ENCODE assay signal across 8 cellular contexts in the genomic region with DNA sequence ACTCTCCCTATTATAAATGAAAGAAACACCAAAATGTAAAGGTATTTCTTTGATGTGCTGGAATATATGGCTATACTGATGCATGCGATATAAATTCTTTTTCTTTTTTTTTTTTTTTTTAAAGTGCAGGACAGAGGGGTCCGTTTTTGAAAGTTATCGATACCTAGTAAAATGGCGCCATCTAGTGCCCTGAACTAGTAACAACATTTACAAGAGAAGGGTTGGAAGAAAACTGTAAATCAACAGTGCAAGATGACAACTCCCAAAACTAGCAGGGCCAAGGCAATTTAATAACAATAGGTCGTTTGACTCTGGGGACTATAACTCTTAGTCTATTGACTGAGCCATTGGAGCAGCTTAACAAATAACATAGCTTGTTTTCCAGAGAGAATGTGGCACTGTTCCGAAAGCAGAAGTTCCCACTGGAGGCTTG.
DNase-seq lines count a peak whose midpoint lies in the region; ATAC-seq, FAIRE-seq and TF ChIP-seq lines count a peak whose summit lies in the region.

No MANE protein-coding gene starts in this region.

- no peak for ATAC-seq in GM19324 (IDR thresholded peaks at IDR 0.05; ENCODE audit: low FRiP score, unreplicated experiment)

- 14 to 18% (median 15%) methylated on average over 6 of the region's 6 CpGs for WGBS in adrenal gland, 4 donors

- H3K36me3 ChIP-seq in adrenal gland (replicated peaks in 1 of 2): no peaks in the 10 kb centered on the region

- no peak for TF ChIP-seq POLR2A in adrenal gland (IDR thresholded peaks at IDR 0.05)

- intact Hi-C loops in adrenal gland (cut with DNase I): loop anchor here in 1 of 2 donors (10.0 kb wide), 1 partner anchor 1750 kb away; no protein-coding TSS in a partner anchor

- H3K4me3 ChIP-seq in GM12865 (ENCODE audit: low read depth, low read length): no peak overlapping the region
- no peak overlapping the region for H3K4me3 ChIP-seq in adrenal gland

- DNase-seq in AG09319 (ENCODE audit: extremely low read depth, low read depth): peak; percentile 14
- peak; percentile 53 for DNase-seq in GM12865 (ENCODE audit: low read depth)
- DNase-seq in NCI-H2107 (lab: John Stamatoyannopoulos, UW): peak; percentile 60
- DNase-seq in adrenal gland: peak in 3 of 7 donors; percentile 16 to 38 (median 23)
- peak; percentile 23 for DNase-seq in iris pigment epithelial cell (ENCODE audit: low read depth)
- DNase-seq in urothelium cell line (ENCODE audit: low spot score): peak; percentile 48
- DNase-seq in RCC 7860 (ENCODE audit: low spot score): no peak

- no peaks in the 10 kb centered on the region for H3K27me3 ChIP-seq in adrenal gland

- H3K9me3 ChIP-seq in adrenal gland (replicated peaks in 1 of 3): no peaks in the 10 kb centered on the region

- no peak for FAIRE-seq in urothelium cell line (lab: Jason Lieb, UNC)
- no peak for FAIRE-seq in RCC 7860 (lab: Jason Lieb, UNC)

- TF ChIP-seq CTCF in AG09319 (IDR thresholded peaks at IDR 0.05; ENCODE audit: low read depth, low read length) (peak; percentile 57), GM12865 (IDR thresholded peaks at IDR 0.05; ENCODE audit: insufficient read depth, low read depth, low read length, missing control alignments) (peak; percentile 52), adrenal gland (IDR thresholded peaks at IDR 0.05) (peak; percentile 20 to 70 (median 54))

- H3K27ac ChIP-seq in adrenal gland: no peak overlapping the region

- no peaks in the 10 kb centered on the region for H3K4me1 ChIP-seq in adrenal gland (replicated peaks in 1 of 2)
